Comparison of ENCODE assay signal across 22 cellular contexts in genomic region chr15:84889991-84890669, GRCh38. TPM values are rescaled to one million over a fixed set of nuclear protein-coding genes. Genes with fewer than 3 reads are reported as not detected.
DNase-seq lines count a peak whose midpoint lies in the region; ATAC-seq and TF ChIP-seq lines count a peak whose summit lies in the region.
"Had no signal": no experiment of that assay in that cellular context is flagged by ENCODE, and none has a peak within 500 bp of the region (broad histone marks: within the 10 kb centered on the region; RNA-seq: fewer than 3 reads in every experiment).

No MANE protein-coding gene starts in this region.

- H3K4me1 ChIP-seq in GM23338 (ENCODE audit: insufficient read depth), result no peaks in the 10 kb centered on the region

- no peaks in the 10 kb centered on the region for H4K20me1 ChIP-seq in GM23338 (replicated peaks; ENCODE audit: insufficient read depth)
- H4K20me1 ChIP-seq: BLaER1 treated with 17β-estradiol and CSF1 and Interleukin-3, amounts not matched to agents 10 nM and 100 nM had no signal

- H3K9me3 Mint-ChIP-seq in GM23338, result no peaks in the 10 kb centered on the region
- H3K9me3 Mint-ChIP-seq in endothelial cell (ENCODE audit: unreplicated experiment), result no peaks in the 10 kb centered on the region
- H3K9me3 Mint-ChIP-seq: CD8-positive, alpha-beta T cell; HFFc6; IgD-negative memory B cell had no signal

- no peak overlapping the region for H3K4me2 ChIP-seq in GM23338

- no peak overlapping the region for H3K27ac ChIP-seq in GM23338 (ENCODE audit: low read depth)
- H3K27ac ChIP-seq: BLaER1 treated with 17β-estradiol and CSF1 and Interleukin-3, amounts not matched to agents 10 nM and 100 nM; HL-60 had no signal

- H3K4me3 Mint-ChIP-seq in GM23338 (no peak overlapping the region), endothelial cell (ENCODE audit: unreplicated experiment) (no peak overlapping the region)
- H3K4me3 Mint-ChIP-seq: CD8-positive, alpha-beta T cell; HFFc6; IgD-negative memory B cell had no signal

- H3K79me2 ChIP-seq in GM23338 (replicated peaks; ENCODE audit: insufficient read depth), result no peaks in the 10 kb centered on the region

- peak; percentile 20 to 42; a peak in 3 of 4 replicates for TF ChIP-seq CTCF in GM23338 (conservative IDR thresholded peaks at IDR 0.05; ENCODE audit: low read depth in 2 of 2)
- TF ChIP-seq CTCF in endothelial cell (IDR thresholded peaks at IDR 0.05; ENCODE audit: unreplicated experiment), result no peak

- H2AFZ ChIP-seq in GM23338, result no peak overlapping the region

- H3K27ac Mint-ChIP-seq in GM23338 (no peak overlapping the region), endothelial cell (ENCODE audit: unreplicated experiment) (peak overlapping the region; percentile 42)
- H3K27ac Mint-ChIP-seq: CD8-positive, alpha-beta T cell; HFFc6 had no signal

- no peaks in the 10 kb centered on the region for H3K36me3 ChIP-seq in GM23338 (ENCODE audit: insufficient read depth)
- H3K36me3 ChIP-seq: BLaER1 treated with 17β-estradiol and CSF1 and Interleukin-3, amounts not matched to agents 10 nM and 100 nM had no signal

- H3K27me3 Mint-ChIP-seq in GM23338 (ENCODE audit: insufficient read depth, low read depth, poor library complexity) (peaks cover 8% of the 10 kb centered on the region), endothelial cell (ENCODE audit: unreplicated experiment) (peaks cover 10% of the 10 kb centered on the region)

- no peaks in the 10 kb centered on the region for H3K27me3 ChIP-seq in GM23338 (ENCODE audit: insufficient read depth)
- H3K27me3 ChIP-seq: BLaER1 treated with 17β-estradiol and CSF1 and Interleukin-3, amounts not matched to agents 10 nM and 100 nM had no signal

- DNase-seq in GM23338 (ENCODE audit: low spot score) (no peak), KBM-7 (peak; percentile 40), SKM-1 treated with dmso at 0.1 percent for 144 hours (lab: John Stamatoyannopoulos, UW; ENCODE audit: unreplicated experiment) (peak; percentile 65), endothelial cell (ENCODE audit: low spot score) (no peak), NCI-H82 (lab: John Stamatoyannopoulos, UW) (no peak)
- DNase-seq in central memory CD4-positive, alpha-beta T cell, result no peak
- DNase-seq: Calu3; CD8-positive, alpha-beta T cell; HFFc6; NCI-H187; NCI-H2107; NCI-H2227 treated with DMSO at 0.1 percent for 48 hours; NCI-H510A treated with DMSO at 0.1 percent for 48 hours; NCI-H774; SW 1271 had no signal

- H3K4me1 Mint-ChIP-seq in GM23338 (peaks cover 5% of the 10 kb centered on the region), endothelial cell (ENCODE audit: unreplicated experiment) (no peaks in the 10 kb centered on the region)
- H3K4me1 Mint-ChIP-seq: IgD-negative memory B cell had no signal

- no peak overlapping the region for H3K4me3 ChIP-seq in GM23338
- H3K4me3 ChIP-seq: BLaER1 treated with 17β-estradiol and CSF1 and Interleukin-3, amounts not matched to agents 10 nM and 100 nM had no signal

- ATAC-seq in GM23338 (no peak), HG03196 (IDR thresholded peaks at IDR 0.05; ENCODE audit: unreplicated experiment) (no peak), HG03457 (IDR thresholded peaks at IDR 0.05; ENCODE audit: unreplicated experiment) (no peak)
- ATAC-seq: CD8-positive, alpha-beta T cell had no signal

- in situ Hi-C loops in KBM-7 (cut with MboI; ENCODE audit: low pct_unique_long_range_greater_than_20kb, low sequenced_read_pairs), result no loop called here

- no peaks in the 10 kb centered on the region for H3K36me3 Mint-ChIP-seq in GM23338 (ENCODE audit: low read depth)
- no peaks in the 10 kb centered on the region for H3K36me3 Mint-ChIP-seq in endothelial cell (ENCODE audit: low read depth, unreplicated experiment)
- H3K36me3 Mint-ChIP-seq: CD8-positive, alpha-beta T cell had no signal

- no peaks in the 10 kb centered on the region for H3K9me2 ChIP-seq in GM23338 (ENCODE audit: insufficient read depth)

- no peaks in the 10 kb centered on the region for H3F3A ChIP-seq in GM23338 (replicated peaks; ENCODE audit: low read depth)

TF ChIP-seq in GM23338, 12 proteins besides CTCF, POLR2A, EP300 and RAD21:
- TF ChIP-seq CREB1 (CRISPR knock-in tag; IDR thresholded peaks at IDR 0.05; ENCODE audit: low read depth) (no peak), EZH2 (IDR thresholded peaks at IDR 0.05; ENCODE audit: low read depth, unreplicated experiment) (no peak), ZNF114 (CRISPR knock-in tag; IDR thresholded peaks at IDR 0.05) (no peak), STAT1 (IDR thresholded peaks at IDR 0.05; ENCODE audit: unreplicated experiment) (no peak), REST (IDR thresholded peaks at IDR 0.05; ENCODE audit: unreplicated experiment) (no peak), POLR2AphosphoS5 (IDR thresholded peaks at IDR 0.05; ENCODE audit: low read depth) (no peak), EZH2phosphoT487 (IDR thresholded peaks at IDR 0.05; ENCODE audit: unreplicated experiment) (no peak), ZNF331 (CRISPR knock-in tag; IDR thresholded peaks at IDR 0.05; ENCODE audit: low read depth) (no peak)

RNA-seq across cellular contexts. Expression of gene SLC28A1, which starts 5.7 kb away (rescaled TPM):
- not detected in 2 replicates for total RNA-seq in GM23338 (2014; rRNA removed; shearing (Covaris generic))
- polyA plus RNA-seq in GM23338 (2016; fragmentation: Nextera tagmentation; extraction: Ambion mirVana), result not detected in 2 replicates
- total RNA-seq in endothelial cell (ENCODE audit: unreplicated experiment), result not detected
- total RNA-seq: CD8-positive, alpha-beta T cell; HFFc6; HT1080; LHCN-M2 had no signal
- polyA plus RNA-seq: IgD-negative memory B cell had no signal

Comparison
In these comparisons a context has a peak if more than half of its experiments do, and no peak if none do; other contexts are left out.
1. DNase-seq: peak in KBM-7 (single experiment) and SKM-1 treated with dmso at 0.1 percent for 144 hours (single experiment); none in GM23338 (single experiment), endothelial cell (single experiment), central memory CD4-positive, alpha-beta T cell (single experiment) and NCI-H82 (single experiment).